8 cellular contexts compared by ENCODE assay signal in genomic region chr16:67561824-67562525, GRCh38. TPM values are rescaled to one million over a fixed set of nuclear protein-coding genes. Genes with fewer than 3 reads are reported as not detected.
A peak's percentile ranks its signal among the peaks of the same experiment; 100 is the strongest.
DNase-seq lines count a peak whose midpoint lies in the region; ATAC-seq and TF ChIP-seq lines count a peak whose summit lies in the region.

No MANE protein-coding gene starts in this region.

- H3K4me3 ChIP-seq in fibroblast of the aortic adventitia (ENCODE audit: low read depth, low read length) = peak overlapping the region; percentile 73

- H3K27ac Mint-ChIP-seq in nephron progenitor cell = peak overlapping the region; percentile 93

- H3K27ac ChIP-seq in RWPE1 = peak overlapping the region; percentile 99

- H3K4me3 Mint-ChIP-seq in nephron progenitor cell = peak overlapping the region; percentile 85

- peaks cover 3% of the 10 kb centered on the region for H3K36me3 Mint-ChIP-seq in nephron progenitor cell (ENCODE audit: low read depth)

- H3K9me3 Mint-ChIP-seq in nephron progenitor cell = no peaks in the 10 kb centered on the region

- peak; percentile 96 for DNase-seq in ELF-1 (ENCODE audit: low read depth, low spot score)
- DNase-seq in GOT3 (lab: John Stamatoyannopoulos, UW) = peak; percentile 91
- DNase-seq in Kasumi-1 (lab: John Stamatoyannopoulos, UW) = peak; percentile 97 to 99
- peak; percentile 96 for DNase-seq in RWPE1 (ENCODE audit: low spot score)
- peak; percentile 95 for DNase-seq in activated T-helper 9 cell treated with anti-CD3 and anti-CD28 coated beads, Interleukin-2, amount 50 U/mL, for 16 hours (ENCODE audit: low read depth)
- DNase-seq in fibroblast of the aortic adventitia (ENCODE audit: low read depth) = peak; percentile 94
- DNase-seq in nephron progenitor cell = peak; percentile 94
- peak; percentile 98 for DNase-seq in stimulated activated naive CD8-positive, alpha-beta T cell treated with anti-CD3 and anti-CD28 coated beads, Interleukin-15, Interleukin-2, amounts not matched to agents 100 U/mL and 50 U/mL, for 24 hours

- CTCF ChIA-PET in RWPE1 (lab: Yijun Ruan, JAX) = interaction anchor here (0.6 to 2.6 kb wide), 13 partner anchors 10 to 534 kb away, joined by 3 to 15 read pairs (median 4); no protein-coding TSS in a partner anchor

- H3K4me1 Mint-ChIP-seq in nephron progenitor cell = peaks cover 31% of the 10 kb centered on the region

- ATAC-seq in stimulated activated naive CD8-positive, alpha-beta T cell treated with anti-CD3 and anti-CD28 coated beads, Interleukin-15, Interleukin-2, amounts not matched to agents 100 U/mL and 50 U/mL, for 24 hours = peak; percentile 94

- POLR2A ChIA-PET in RWPE1 (lab: Yijun Ruan, JAX; ENCODE audit: low non-redundant PET) = interaction anchor here (0.5 to 1.6 kb wide), 6 partner anchors 30 to 94 kb away, joined by 3 to 7 read pairs (median 4); no protein-coding TSS in a partner anchor

- no peaks in the 10 kb centered on the region for H3K27me3 Mint-ChIP-seq in nephron progenitor cell (ENCODE audit: low read depth, poor library complexity)

- TF ChIP-seq CTCF in RWPE1 (conservative IDR thresholded peaks at IDR 0.05; ENCODE audit: low read depth) (no peak), fibroblast of the aortic adventitia (IDR thresholded peaks at IDR 0.05; ENCODE audit: insufficient read depth, low read length) (no peak), nephron progenitor cell (IDR thresholded peaks at IDR 0.05) (no peak)

RNA-seq across cellular contexts. Expression of gene CTCF, which starts 0.4 kb away (rescaled TPM):
- 22.1 and 34.3 TPM in 2 replicates for total RNA-seq in fibroblast of the aortic adventitia (ENCODE audit: low replicate concordance)

RNA-seq across cellular contexts. Expression of gene RIPOR1, which starts 33.3 kb away (rescaled TPM):
- 29.3 and 64.7 TPM in 2 replicates for total RNA-seq in fibroblast of the aortic adventitia (ENCODE audit: low replicate concordance)

Comparison
In these comparisons a context has a peak if more than half of its experiments do, and no peak if none do; other contexts are left out.
1. Peak in every context shown above with its lines: DNase-seq, ATAC-seq, H3K4me3 ChIP-seq and H3K27ac ChIP-seq.